22 cellular contexts compared by ENCODE assay signal in the genomic region with DNA sequence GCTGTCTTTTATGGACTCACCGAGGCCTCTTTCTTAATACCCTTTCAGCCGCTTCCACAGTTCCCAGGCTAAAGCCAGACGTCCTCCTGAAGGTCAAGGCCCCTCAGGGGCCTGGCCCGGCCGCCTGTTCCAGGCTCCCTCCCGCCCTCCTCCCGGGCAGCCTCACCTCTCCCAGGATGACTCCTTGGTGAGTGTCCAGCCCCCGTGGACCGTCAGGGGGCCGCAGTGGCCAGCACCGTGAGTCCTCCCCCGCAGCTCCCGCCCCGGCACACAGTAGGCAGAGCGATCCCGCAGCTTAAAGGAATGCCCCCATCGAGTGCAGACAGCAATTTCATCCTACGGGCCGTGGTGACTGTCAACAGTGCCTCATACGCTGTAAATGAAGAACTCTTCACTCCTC. TPM values are rescaled to one million over a fixed set of nuclear protein-coding genes. Genes with fewer than 3 reads are reported as not detected.
"Had no signal": no experiment of that assay in that cellular context is flagged by ENCODE, and none has a peak within 500 bp of the region (broad histone marks: within the 10 kb centered on the region; RNA-seq: fewer than 3 reads in every experiment).

No MANE protein-coding gene starts in this region.

- H3K9me3 ChIP-seq: esophagus squamous epithelium, gastroesophageal sphincter, left ventricle myocardium inferior, psoas muscle, right lobe of liver, tibial artery, upper lobe of left lung, uterus had no signal

- H3K27ac ChIP-seq: esophagus squamous epithelium, gastroesophageal sphincter, left ventricle myocardium inferior, parathyroid adenoma, psoas muscle, right lobe of liver, tibial artery, upper lobe of left lung, uterus had no signal

- H3K4me3 Mint-ChIP-seq: effector memory CD8-positive, alpha-beta T cell; natural killer cell treated with Interleukin-12 subunit alpha and Interleukin-12 subunit beta and Interleukin-15 and Interleukin-18, amount 100 ng/mL, for 72 hours; stimulated activated effector memory CD8-positive, alpha-beta T cell treated with anti-CD3 and anti-CD28 coated beads, Interleukin-12 subunit alpha, Interleukin-12 subunit beta, amount 100 ng/mL, for 72 hours had no signal

- DNase-seq: effector memory CD8-positive, alpha-beta T cell; esophagus squamous epithelium; foreskin fibroblast; kidney; left cardiac atrium; left ventricle myocardium inferior; mesenchymal stem cell; midbrain; psoas muscle; retina; right lobe of liver; stimulated activated CD4-positive, alpha-beta T cell treated with anti-CD3 and anti-CD28 coated beads, Interleukin-4, amount 100 ng/mL, for 1 hour; stimulated activated CD8-positive, alpha-beta memory T cell treated with anti-CD3 and anti-CD28 coated beads, Interleukin-4, amount 100 ng/mL, for 48 hours; stimulated activated naive CD8-positive, alpha-beta T cell treated with anti-CD3 and anti-CD28 coated beads, Interleukin-15, Interleukin-2, amounts not matched to agents 100 U/mL and 50 U/mL, for 24 hours; tibial artery; uterus had no signal

- H3K9me3 Mint-ChIP-seq: effector memory CD8-positive, alpha-beta T cell; natural killer cell treated with Interleukin-12 subunit alpha and Interleukin-12 subunit beta and Interleukin-15 and Interleukin-18, amount 100 ng/mL, for 72 hours; stimulated activated effector memory CD8-positive, alpha-beta T cell treated with anti-CD3 and anti-CD28 coated beads, Interleukin-12 subunit alpha, Interleukin-12 subunit beta, amount 100 ng/mL, for 72 hours had no signal

- H3K9ac ChIP-seq: parathyroid adenoma had no signal

- H3K27me3 ChIP-seq: right lobe of liver, upper lobe of left lung, uterus had no signal

- H3K4me3 ChIP-seq: esophagus squamous epithelium, gastroesophageal sphincter, left ventricle myocardium inferior, lung, psoas muscle, right lobe of liver, tibial artery, upper lobe of left lung, uterus had no signal

- H3K27ac Mint-ChIP-seq: effector memory CD8-positive, alpha-beta T cell had no signal

- H2AFZ ChIP-seq: parathyroid adenoma had no signal

- H3K36me3 ChIP-seq: esophagus squamous epithelium, gastroesophageal sphincter, left ventricle myocardium inferior, right lobe of liver, tibial artery, upper lobe of left lung, uterus had no signal

- FAIRE-seq: kidney had no signal

- H3K4me1 Mint-ChIP-seq: stimulated activated effector memory CD8-positive, alpha-beta T cell treated with anti-CD3 and anti-CD28 coated beads, Interleukin-12 subunit alpha, Interleukin-12 subunit beta, amount 100 ng/mL, for 72 hours had no signal

- ATAC-seq: effector memory CD8-positive, alpha-beta T cell; gastroesophageal sphincter; left cardiac atrium; natural killer cell treated with Interleukin-12 subunit alpha and Interleukin-12 subunit beta and Interleukin-15 and Interleukin-18, amount 100 ng/mL, for 72 hours; psoas muscle; right lobe of liver; stimulated activated effector memory CD8-positive, alpha-beta T cell treated with anti-CD3 and anti-CD28 coated beads, Interleukin-12 subunit alpha, Interleukin-12 subunit beta, amount 100 ng/mL, for 72 hours; stimulated activated naive CD8-positive, alpha-beta T cell treated with anti-CD3 and anti-CD28 coated beads, Interleukin-15, Interleukin-2, amounts not matched to agents 100 U/mL and 50 U/mL, for 24 hours had no signal

- H3K79me2 ChIP-seq: parathyroid adenoma had no signal

- H3K4me1 ChIP-seq: esophagus squamous epithelium, gastroesophageal sphincter, left ventricle myocardium inferior, parathyroid adenoma, psoas muscle, right lobe of liver, tibial artery, uterus had no signal

- H3K36me3 Mint-ChIP-seq: natural killer cell treated with Interleukin-12 subunit alpha and Interleukin-12 subunit beta and Interleukin-15 and Interleukin-18, amount 100 ng/mL, for 72 hours had no signal

RNA-seq across cellular contexts. Expression of gene ELFN2, which starts 32.9 kb away (rescaled TPM):
- total RNA-seq: esophagus squamous epithelium, left ventricle myocardium inferior, psoas muscle had no signal
